In genomic region chr19:35138305-35138799, GRCh38 we compare ENCODE assay signal across 9 cellular contexts. TPM values are rescaled to one million over a fixed set of nuclear protein-coding genes. Genes with fewer than 3 reads are reported as not detected.
DNase-seq lines count a peak whose midpoint lies in the region; TF ChIP-seq lines count a peak whose summit lies in the region.
"Had no signal": no experiment of that assay in that cellular context is flagged by ENCODE, and none has a peak within 500 bp of the region (broad histone marks: within the 10 kb centered on the region; RNA-seq: fewer than 3 reads in every experiment).

No MANE protein-coding gene starts in this region.

- peaks cover 55% of the 10 kb centered on the region for H3K4me1 Mint-ChIP-seq in nephron

- peak overlapping the region; percentile 95 to 97 for H3K27ac ChIP-seq in uterus

- H3K27ac Mint-ChIP-seq in nephron = peak overlapping the region; percentile 29 to 80 (median 46)

- peaks cover 0 to 5% of the 10 kb centered on the region in 2 donors for H3K4me1 ChIP-seq in uterus
- H3K4me1 ChIP-seq in HAP-1 = peaks cover 15% of the 10 kb centered on the region

- H3K27me3 ChIP-seq in uterus (no peaks in the 10 kb centered on the region), HAP-1 (ENCODE audit: low read depth) (peaks cover 2% of the 10 kb centered on the region; the same call in 1 of the 2 replicates)

- H3K4me3 Mint-ChIP-seq in nephron = peak overlapping the region; percentile 34 to 68 (median 53)

- no peaks in the 10 kb centered on the region for H3K9me3 Mint-ChIP-seq in nephron

- peaks cover 26% of the 10 kb centered on the region for H3K27me3 Mint-ChIP-seq in nephron (ENCODE audit: low read depth)

- in situ Hi-C loops in HAP-1 (cut with MboI; ENCODE audit: low sequenced_read_pairs) = loop anchor here (5.0 kb wide), 1 partner anchor 76 kb away; no protein-coding TSS in a partner anchor

- peak; percentile 33 for DNase-seq in fibroblast of the aortic adventitia (ENCODE audit: low read depth)
- DNase-seq in uterus = peak; percentile 79 to 84
- no peak for DNase-seq in Ammon's horn (ENCODE audit: low spot score)
- no peak for DNase-seq in HAP-1 (ENCODE audit: low spot score in 2 of 2)
- DNase-seq: activated CD4-positive, CD25-positive, alpha-beta regulatory T cell treated with anti-CD3 and anti-CD28 coated beads, Interleukin-2, amount 50 U/mL, for 72 hours; activated effector memory CD4-positive, alpha-beta T cell treated with anti-CD3 and anti-CD28 coated beads, Interleukin-2, amount 50 U/mL, for 16 hours; dermis blood vessel endothelial cell; DMS53 had no signal

- TF ChIP-seq CTCF in fibroblast of the aortic adventitia (IDR thresholded peaks at IDR 0.05; ENCODE audit: insufficient read depth, low read length) (no peak), nephron (IDR thresholded peaks at IDR 0.05; ENCODE audit: unreplicated experiment in 3 of 3) (no peak), uterus (IDR thresholded peaks at IDR 0.05) (no peak)

- intact Hi-C loops in uterus (cut with DNase I; ENCODE audit: low total_unique reads) = no loop called here

- H3K36me3 Mint-ChIP-seq in nephron (ENCODE audit: low read depth) = no peaks in the 10 kb centered on the region

- H3K36me3 ChIP-seq in uterus (no peaks in the 10 kb centered on the region), HAP-1 (replicated peaks) (no peaks in the 10 kb centered on the region)

- H3K9me3 ChIP-seq in uterus (no peaks in the 10 kb centered on the region), HAP-1 (no peaks in the 10 kb centered on the region)

- no peak for TF ChIP-seq POLR2A in uterus (IDR thresholded peaks at IDR 0.05)

- H3K4me3 ChIP-seq in fibroblast of the aortic adventitia (ENCODE audit: low read depth, low read length) (no peak overlapping the region), uterus (peak overlapping the region; percentile 30 to 43), HAP-1 (no peak overlapping the region)

RNA-seq across cellular contexts. Expression of gene FXYD1, which starts 0.3 kb away (rescaled TPM):
- 2.5 and 6.5 TPM in 2 replicates for total RNA-seq in fibroblast of the aortic adventitia (ENCODE audit: low replicate concordance)
- total RNA-seq in uterus = 100 to 1,000 TPM in 2 of 4 donors, 10 to 100 TPM in 2; 18.1 to 214 (median 105) TPM
- total RNA-seq: dermis blood vessel endothelial cell had no signal

RNA-seq across cellular contexts. Expression of gene LGI4, which starts 3.5 kb away (rescaled TPM):
- 0.09 and 3.7 TPM in 2 replicates for total RNA-seq in fibroblast of the aortic adventitia (ENCODE audit: low replicate concordance)
- total RNA-seq in uterus = 10 to 100 TPM in 3 of 4 donors, 1 to 10 TPM in 1; 5.1 to 44.4 (median 19.7) TPM

RNA-seq across cellular contexts. Expression of gene FXYD7, which starts 4.7 kb away (rescaled TPM):
- total RNA-seq in fibroblast of the aortic adventitia (ENCODE audit: low replicate concordance) (not detected in 2 replicates), uterus (1 to 10 TPM in 1 of 4 donors, under 1 TPM in 1, not detected in 2; 0.83 to 3.7 TPM)
- total RNA-seq: dermis blood vessel endothelial cell had no signal

RNA-seq across cellular contexts. Expression of gene FXYD5, which starts 16.2 kb away (rescaled TPM):
- total RNA-seq in fibroblast of the aortic adventitia (ENCODE audit: low replicate concordance) (11.5 and 59.8 TPM in 2 replicates), uterus (10 to 100 TPM; 10.9 to 86.2 (median 34.2) TPM)

RNA-seq across cellular contexts. Expression of gene FXYD3, which starts 22.7 kb away (rescaled TPM):
- total RNA-seq in fibroblast of the aortic adventitia (ENCODE audit: low replicate concordance) (1.3 TPM in 1 of 2 replicates, not detected in the other), uterus (1 to 10 TPM; 1.5 to 3.8 (median 1.6) TPM)

Comparison
In these comparisons a context has a peak if more than half of its experiments do, and no peak if none do; other contexts are left out.
1. DNase-seq: peak in fibroblast of the aortic adventitia (single experiment) and uterus (2 of 2); none in Ammon's horn (single experiment) and HAP-1 (0 of 2).
2. H3K4me3 ChIP-seq: peak in uterus (2 of 2); none in fibroblast of the aortic adventitia (single experiment) and HAP-1 (single experiment).